Comparison of ENCODE assay signal across 1 cellular context in the genomic region with DNA sequence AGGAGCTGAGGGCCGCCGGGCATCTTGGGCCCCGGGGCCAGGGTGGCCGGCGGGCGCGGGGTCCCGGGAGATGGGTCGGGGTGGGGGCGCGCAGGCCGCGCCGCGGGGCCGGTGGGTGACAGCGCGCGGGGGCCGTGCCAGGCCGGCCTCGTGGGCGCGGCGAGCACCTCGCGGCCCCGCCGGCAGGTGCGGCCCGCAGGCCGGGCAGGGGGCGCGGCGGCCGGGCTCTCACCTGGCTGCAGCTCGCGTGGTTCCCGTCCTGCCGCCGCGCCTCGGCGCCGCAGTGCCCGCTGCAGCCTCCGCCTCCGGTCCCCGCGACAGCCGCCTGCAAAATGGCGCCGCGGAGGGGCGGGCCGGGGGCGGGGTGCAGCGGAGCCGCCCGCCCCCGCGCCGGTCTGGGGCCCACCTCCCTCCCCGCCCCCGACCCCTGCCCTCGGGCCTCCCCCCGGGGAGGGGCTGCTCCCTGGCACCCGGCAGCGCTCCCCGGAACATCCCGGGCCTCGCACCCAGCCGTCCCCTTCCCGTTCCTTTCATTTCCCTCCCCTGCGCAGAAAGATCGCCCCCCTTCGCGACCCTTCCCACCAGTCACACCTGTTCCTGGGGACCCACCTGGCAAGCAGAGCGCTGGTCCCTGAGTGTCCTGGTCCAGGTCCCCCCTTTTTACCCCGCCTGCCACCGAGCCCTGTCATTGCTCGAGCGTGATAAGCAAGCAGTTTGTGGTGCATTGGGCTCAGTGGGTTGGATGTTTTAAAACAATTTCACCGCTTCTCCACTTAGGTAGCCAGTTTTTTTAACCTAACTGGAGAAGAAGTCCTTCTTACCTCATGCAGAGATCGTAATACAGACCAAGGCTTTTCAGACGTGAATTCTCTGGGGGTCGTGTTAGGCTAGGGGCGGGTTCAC.
A peak's percentile ranks its signal among the peaks of the same experiment; 100 is the strongest.
TF ChIP-seq lines count a peak whose summit lies in the region.

A gene (minus strand): TSS at position 337 of the 903 bp plus-strand sequence. CDS start 68,948 bp downstream, outside the sequence.

TF ChIP-seq in HepG2, 621 proteins besides CTCF, POLR2A, EP300 and RAD21 (continued from another document and continues in another):
- TF ChIP-seq, protein P1, sequence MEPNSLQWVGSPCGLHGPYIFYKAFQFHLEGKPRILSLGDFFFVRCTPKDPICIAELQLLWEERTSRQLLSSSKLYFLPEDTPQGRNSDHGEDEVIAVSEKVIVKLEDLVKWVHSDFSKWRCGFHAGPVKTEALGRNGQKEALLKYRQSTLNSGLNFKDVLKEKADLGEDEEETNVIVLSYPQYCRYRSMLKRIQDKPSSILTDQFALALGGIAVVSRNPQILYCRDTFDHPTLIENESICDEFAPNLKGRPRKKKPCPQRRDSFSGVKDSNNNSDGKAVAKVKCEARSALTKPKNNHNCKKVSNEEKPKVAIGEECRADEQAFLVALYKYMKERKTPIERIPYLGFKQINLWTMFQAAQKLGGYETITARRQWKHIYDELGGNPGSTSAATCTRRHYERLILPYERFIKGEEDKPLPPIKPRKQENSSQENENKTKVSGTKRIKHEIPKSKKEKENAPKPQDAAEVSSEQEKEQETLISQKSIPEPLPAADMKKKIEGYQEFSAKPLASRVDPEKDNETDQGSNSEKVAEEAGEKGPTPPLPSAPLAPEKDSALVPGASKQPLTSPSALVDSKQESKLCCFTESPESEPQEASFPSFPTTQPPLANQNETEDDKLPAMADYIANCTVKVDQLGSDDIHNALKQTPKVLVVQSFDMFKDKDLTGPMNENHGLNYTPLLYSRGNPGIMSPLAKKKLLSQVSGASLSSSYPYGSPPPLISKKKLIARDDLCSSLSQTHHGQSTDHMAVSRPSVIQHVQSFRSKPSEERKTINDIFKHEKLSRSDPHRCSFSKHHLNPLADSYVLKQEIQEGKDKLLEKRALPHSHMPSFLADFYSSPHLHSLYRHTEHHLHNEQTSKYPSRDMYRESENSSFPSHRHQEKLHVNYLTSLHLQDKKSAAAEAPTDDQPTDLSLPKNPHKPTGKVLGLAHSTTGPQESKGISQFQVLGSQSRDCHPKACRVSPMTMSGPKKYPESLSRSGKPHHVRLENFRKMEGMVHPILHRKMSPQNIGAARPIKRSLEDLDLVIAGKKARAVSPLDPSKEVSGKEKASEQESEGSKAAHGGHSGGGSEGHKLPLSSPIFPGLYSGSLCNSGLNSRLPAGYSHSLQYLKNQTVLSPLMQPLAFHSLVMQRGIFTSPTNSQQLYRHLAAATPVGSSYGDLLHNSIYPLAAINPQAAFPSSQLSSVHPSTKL (CRISPR knock-in tag; IDR thresholded peaks at IDR 0.05) = peak; percentile 44; the same call in 1 of the 2 replicates
- TF ChIP-seq POGZ (CRISPR knock-in tag; IDR thresholded peaks at IDR 0.05) = peak; percentile 49
- TF ChIP-seq, protein P2, sequence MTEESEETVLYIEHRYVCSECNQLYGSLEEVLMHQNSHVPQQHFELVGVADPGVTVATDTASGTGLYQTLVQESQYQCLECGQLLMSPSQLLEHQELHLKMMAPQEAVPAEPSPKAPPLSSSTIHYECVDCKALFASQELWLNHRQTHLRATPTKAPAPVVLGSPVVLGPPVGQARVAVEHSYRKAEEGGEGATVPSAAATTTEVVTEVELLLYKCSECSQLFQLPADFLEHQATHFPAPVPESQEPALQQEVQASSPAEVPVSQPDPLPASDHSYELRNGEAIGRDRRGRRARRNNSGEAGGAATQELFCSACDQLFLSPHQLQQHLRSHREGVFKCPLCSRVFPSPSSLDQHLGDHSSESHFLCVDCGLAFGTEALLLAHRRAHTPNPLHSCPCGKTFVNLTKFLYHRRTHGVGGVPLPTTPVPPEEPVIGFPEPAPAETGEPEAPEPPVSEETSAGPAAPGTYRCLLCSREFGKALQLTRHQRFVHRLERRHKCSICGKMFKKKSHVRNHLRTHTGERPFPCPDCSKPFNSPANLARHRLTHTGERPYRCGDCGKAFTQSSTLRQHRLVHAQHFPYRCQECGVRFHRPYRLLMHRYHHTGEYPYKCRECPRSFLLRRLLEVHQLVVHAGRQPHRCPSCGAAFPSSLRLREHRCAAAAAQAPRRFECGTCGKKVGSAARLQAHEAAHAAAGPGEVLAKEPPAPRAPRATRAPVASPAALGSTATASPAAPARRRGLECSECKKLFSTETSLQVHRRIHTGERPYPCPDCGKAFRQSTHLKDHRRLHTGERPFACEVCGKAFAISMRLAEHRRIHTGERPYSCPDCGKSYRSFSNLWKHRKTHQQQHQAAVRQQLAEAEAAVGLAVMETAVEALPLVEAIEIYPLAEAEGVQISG (CRISPR knock-in tag; IDR thresholded peaks at IDR 0.05) = peak; percentile 62
- 0 out of 2 replicates have a peak, but pooled peaks have one; percentile 14 for TF ChIP-seq ZNF619 (CRISPR knock-in tag; IDR thresholded peaks at IDR 0.05)
- TF ChIP-seq, protein P3, sequence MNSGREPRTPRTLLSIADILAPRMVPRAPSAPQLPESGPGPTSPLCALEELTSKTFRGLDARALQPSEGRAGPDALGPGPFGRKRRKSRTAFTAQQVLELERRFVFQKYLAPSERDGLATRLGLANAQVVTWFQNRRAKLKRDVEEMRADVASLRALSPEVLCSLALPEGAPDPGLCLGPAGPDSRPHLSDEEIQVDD (CRISPR knock-in tag; IDR thresholded peaks at IDR 0.05; ENCODE audit: borderline replicate concordance) = peak; percentile 76; the same call in 1 of the 2 replicates
- peak; percentile 74; the same call in 1 of the 2 replicates for TF ChIP-seq NFKB2 (CRISPR knock-in tag; IDR thresholded peaks at IDR 0.05; ENCODE audit: borderline replicate concordance)
- TF ChIP-seq, protein P4, sequence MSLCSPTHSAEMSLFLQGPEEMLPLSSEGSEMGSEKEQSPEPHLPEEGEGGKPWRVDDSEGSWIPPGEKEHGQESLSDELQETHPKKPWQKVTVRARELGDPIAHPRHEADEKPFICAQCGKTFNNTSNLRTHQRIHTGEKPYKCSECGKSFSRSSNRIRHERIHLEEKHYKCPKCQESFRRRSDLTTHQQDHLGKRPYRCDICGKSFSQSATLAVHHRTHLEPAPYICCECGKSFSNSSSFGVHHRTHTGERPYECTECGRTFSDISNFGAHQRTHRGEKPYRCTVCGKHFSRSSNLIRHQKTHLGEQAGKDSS (CRISPR knock-in tag; IDR thresholded peaks at IDR 0.05; ENCODE audit: borderline replicate concordance, low read depth) = peak; percentile 74; the same call in 1 of the 2 replicates
- TF ChIP-seq, protein P5, sequence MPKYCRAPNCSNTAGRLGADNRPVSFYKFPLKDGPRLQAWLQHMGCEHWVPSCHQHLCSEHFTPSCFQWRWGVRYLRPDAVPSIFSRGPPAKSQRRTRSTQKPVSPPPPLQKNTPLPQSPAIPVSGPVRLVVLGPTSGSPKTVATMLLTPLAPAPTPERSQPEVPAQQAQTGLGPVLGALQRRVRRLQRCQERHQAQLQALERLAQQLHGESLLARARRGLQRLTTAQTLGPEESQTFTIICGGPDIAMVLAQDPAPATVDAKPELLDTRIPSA (CRISPR knock-in tag; IDR thresholded peaks at IDR 0.05; ENCODE audit: borderline replicate concordance) = 0 out of 2 replicates have a peak, but pooled peaks have one; percentile 34
- no peak for TF ChIP-seq NCOA1 (CRISPR knock-in tag; IDR thresholded peaks at IDR 0.05)
- TF ChIP-seq, protein P6, sequence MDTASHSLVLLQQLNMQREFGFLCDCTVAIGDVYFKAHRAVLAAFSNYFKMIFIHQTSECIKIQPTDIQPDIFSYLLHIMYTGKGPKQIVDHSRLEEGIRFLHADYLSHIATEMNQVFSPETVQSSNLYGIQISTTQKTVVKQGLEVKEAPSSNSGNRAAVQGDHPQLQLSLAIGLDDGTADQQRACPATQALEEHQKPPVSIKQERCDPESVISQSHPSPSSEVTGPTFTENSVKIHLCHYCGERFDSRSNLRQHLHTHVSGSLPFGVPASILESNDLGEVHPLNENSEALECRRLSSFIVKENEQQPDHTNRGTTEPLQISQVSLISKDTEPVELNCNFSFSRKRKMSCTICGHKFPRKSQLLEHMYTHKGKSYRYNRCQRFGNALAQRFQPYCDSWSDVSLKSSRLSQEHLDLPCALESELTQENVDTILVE (CRISPR knock-in tag; IDR thresholded peaks at IDR 0.05) = no peak
- TF ChIP-seq GATAD2A (CRISPR knock-in tag; IDR thresholded peaks at IDR 0.05) = peak; percentile 25; the same call in 1 of the 2 replicates
- TF ChIP-seq MAZ (IDR thresholded peaks at IDR 0.05; ENCODE audit: borderline replicate concordance, low read depth, low read length) = peak; percentile 18; the same call in 1 of the 2 replicates
- TF ChIP-seq MAZ (CRISPR knock-in tag; IDR thresholded peaks at IDR 0.05; ENCODE audit: low read depth) = no peak; the same call in 1 of the 2 replicates
- 0 out of 2 replicates have a peak, but pooled peaks have one; percentile 53 for TF ChIP-seq ZNF724P (CRISPR knock-in tag; IDR thresholded peaks at IDR 0.05; ENCODE audit: borderline replicate concordance)
- 0 out of 2 replicates have a peak, but pooled peaks have one; percentile 60 for TF ChIP-seq ZNF552 (CRISPR knock-in tag; IDR thresholded peaks at IDR 0.05; ENCODE audit: borderline replicate concordance)
- peak; percentile 74 for TF ChIP-seq SP4 (CRISPR knock-in tag; IDR thresholded peaks at IDR 0.05)
- peak; percentile 29; the same call in 1 of the 2 replicates for TF ChIP-seq ZMYM4 (CRISPR knock-in tag; IDR thresholded peaks at IDR 0.05)
- TF ChIP-seq FOSL2 (CRISPR knock-in tag; IDR thresholded peaks at IDR 0.05) = 0 out of 2 replicates have a peak, but pooled peaks have one; percentile 14
- TF ChIP-seq HDAC1 (CRISPR knock-in tag; IDR thresholded peaks at IDR 0.05) = peak; percentile 62; the same call in 1 of the 2 replicates
- no peak for TF ChIP-seq NFKBIZ (CRISPR knock-in tag; IDR thresholded peaks at IDR 0.05)
- TF ChIP-seq, protein P7, sequence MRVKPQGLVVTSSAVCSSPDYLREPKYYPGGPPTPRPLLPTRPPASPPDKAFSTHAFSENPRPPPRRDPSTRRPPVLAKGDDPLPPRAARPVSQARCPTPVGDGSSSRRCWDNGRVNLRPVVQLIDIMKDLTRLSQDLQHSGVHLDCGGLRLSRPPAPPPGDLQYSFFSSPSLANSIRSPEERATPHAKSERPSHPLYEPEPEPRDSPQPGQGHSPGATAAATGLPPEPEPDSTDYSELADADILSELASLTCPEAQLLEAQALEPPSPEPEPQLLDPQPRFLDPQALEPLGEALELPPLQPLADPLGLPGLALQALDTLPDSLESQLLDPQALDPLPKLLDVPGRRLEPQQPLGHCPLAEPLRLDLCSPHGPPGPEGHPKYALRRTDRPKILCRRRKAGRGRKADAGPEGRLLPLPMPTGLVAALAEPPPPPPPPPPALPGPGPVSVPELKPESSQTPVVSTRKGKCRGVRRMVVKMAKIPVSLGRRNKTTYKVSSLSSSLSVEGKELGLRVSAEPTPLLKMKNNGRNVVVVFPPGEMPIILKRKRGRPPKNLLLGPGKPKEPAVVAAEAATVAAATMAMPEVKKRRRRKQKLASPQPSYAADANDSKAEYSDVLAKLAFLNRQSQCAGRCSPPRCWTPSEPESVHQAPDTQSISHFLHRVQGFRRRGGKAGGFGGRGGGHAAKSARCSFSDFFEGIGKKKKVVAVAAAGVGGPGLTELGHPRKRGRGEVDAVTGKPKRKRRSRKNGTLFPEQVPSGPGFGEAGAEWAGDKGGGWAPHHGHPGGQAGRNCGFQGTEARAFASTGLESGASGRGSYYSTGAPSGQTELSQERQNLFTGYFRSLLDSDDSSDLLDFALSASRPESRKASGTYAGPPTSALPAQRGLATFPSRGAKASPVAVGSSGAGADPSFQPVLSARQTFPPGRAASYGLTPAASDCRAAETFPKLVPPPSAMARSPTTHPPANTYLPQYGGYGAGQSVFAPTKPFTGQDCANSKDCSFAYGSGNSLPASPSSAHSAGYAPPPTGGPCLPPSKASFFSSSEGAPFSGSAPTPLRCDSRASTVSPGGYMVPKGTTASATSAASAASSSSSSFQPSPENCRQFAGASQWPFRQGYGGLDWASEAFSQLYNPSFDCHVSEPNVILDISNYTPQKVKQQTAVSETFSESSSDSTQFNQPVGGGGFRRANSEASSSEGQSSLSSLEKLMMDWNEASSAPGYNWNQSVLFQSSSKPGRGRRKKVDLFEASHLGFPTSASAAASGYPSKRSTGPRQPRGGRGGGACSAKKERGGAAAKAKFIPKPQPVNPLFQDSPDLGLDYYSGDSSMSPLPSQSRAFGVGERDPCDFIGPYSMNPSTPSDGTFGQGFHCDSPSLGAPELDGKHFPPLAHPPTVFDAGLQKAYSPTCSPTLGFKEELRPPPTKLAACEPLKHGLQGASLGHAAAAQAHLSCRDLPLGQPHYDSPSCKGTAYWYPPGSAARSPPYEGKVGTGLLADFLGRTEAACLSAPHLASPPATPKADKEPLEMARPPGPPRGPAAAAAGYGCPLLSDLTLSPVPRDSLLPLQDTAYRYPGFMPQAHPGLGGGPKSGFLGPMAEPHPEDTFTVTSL (CRISPR knock-in tag; IDR thresholded peaks at IDR 0.05; ENCODE audit: borderline replicate concordance) = no peak
- peak; percentile 62; the same call in 1 of the 2 replicates for TF ChIP-seq ZSCAN25 (CRISPR knock-in tag; IDR thresholded peaks at IDR 0.05)
- peak; percentile 44; the same call in 1 of the 2 replicates for TF ChIP-seq ZBTB38 (CRISPR knock-in tag; IDR thresholded peaks at IDR 0.05)
- TF ChIP-seq NRL (CRISPR knock-in tag; IDR thresholded peaks at IDR 0.05; ENCODE audit: borderline replicate concordance) = peak; percentile 57; the same call in 1 of the 2 replicates
- TF ChIP-seq ZNF451 (CRISPR knock-in tag; IDR thresholded peaks at IDR 0.05) = 0 out of 2 replicates have a peak, but pooled peaks have one; percentile 63
- peak; percentile 28; the same call in 1 of the 2 replicates for TF ChIP-seq CCDC6 (CRISPR knock-in tag; IDR thresholded peaks at IDR 0.05)
- TF ChIP-seq SP5 (CRISPR knock-in tag; IDR thresholded peaks at IDR 0.05; ENCODE audit: borderline replicate concordance, low read depth) = peak; percentile 28
- peak; percentile 21; the same call in 1 of the 2 replicates for TF ChIP-seq MEIS2 (CRISPR knock-in tag; IDR thresholded peaks at IDR 0.05)
- TF ChIP-seq HOXA3 (CRISPR knock-in tag; IDR thresholded peaks at IDR 0.05) = peak; percentile 85
- TF ChIP-seq PPARG (CRISPR knock-in tag; conservative IDR thresholded peaks at IDR 0.05) = no peak
- TF ChIP-seq KAT7 (CRISPR knock-in tag; IDR thresholded peaks at IDR 0.05; ENCODE audit: borderline replicate concordance) = 0 out of 2 replicates have a peak, but pooled peaks have one; percentile 0
- 0 out of 2 replicates have a peak, but pooled peaks have one; percentile 43 for TF ChIP-seq NFE2L1 (CRISPR knock-in tag; IDR thresholded peaks at IDR 0.05; ENCODE audit: borderline replicate concordance)
- TF ChIP-seq DPF2 (CRISPR knock-in tag; IDR thresholded peaks at IDR 0.05; ENCODE audit: borderline replicate concordance, low read depth) = 0 out of 2 replicates have a peak, but pooled peaks have one; percentile 33
- TF ChIP-seq HIVEP1 (CRISPR knock-in tag; IDR thresholded peaks at IDR 0.05) = peak; percentile 65; the same call in 1 of the 2 replicates
- peak; percentile 46; the same call in 1 of the 2 replicates for TF ChIP-seq ZNF607 (CRISPR knock-in tag; IDR thresholded peaks at IDR 0.05; ENCODE audit: borderline replicate concordance)
- peak; percentile 53; the same call in 1 of the 2 replicates for TF ChIP-seq ZNF230 (CRISPR knock-in tag; IDR thresholded peaks at IDR 0.05)
- TF ChIP-seq ZNF747 (CRISPR knock-in tag; IDR thresholded peaks at IDR 0.05; ENCODE audit: borderline replicate concordance) = 0 out of 2 replicates have a peak, but pooled peaks have one; percentile 8
- 0 out of 2 replicates have a peak, but pooled peaks have one; percentile 35 for TF ChIP-seq HDAC2 (CRISPR knock-in tag; IDR thresholded peaks at IDR 0.05)
- TF ChIP-seq ZNF225 (CRISPR knock-in tag; IDR thresholded peaks at IDR 0.05) = peak; percentile 31; the same call in 1 of the 2 replicates
- TF ChIP-seq BORCS8-MEF2B (CRISPR knock-in tag; IDR thresholded peaks at IDR 0.05) = no peak
- TF ChIP-seq ZFY (CRISPR knock-in tag; IDR thresholded peaks at IDR 0.05) = peak; percentile 35; the same call in 1 of the 2 replicates
